1 cellular context compared by ENCODE assay signal in genomic region chr20:63487116-63487764, GRCh38.
A peak's percentile ranks its signal among the peaks of the same experiment; 100 is the strongest.
TF ChIP-seq lines count a peak whose summit lies in the region.

No MANE protein-coding gene starts in this region.

TF ChIP-seq in HepG2, 621 proteins besides CTCF, POLR2A, EP300 and RAD21:
- TF ChIP-seq EZH2 (conservative IDR thresholded peaks at IDR 0.05; ENCODE audit: low read depth, low read length) (peak; percentile 43; the same call in 1 of the 2 replicates), ZMYM2 (CRISPR knock-in tag; IDR thresholded peaks at IDR 0.05) (no peak)
